9 cellular contexts compared by ENCODE assay signal in genomic region chr13:45615501-45616101, GRCh38. TPM values are rescaled to one million over a fixed set of nuclear protein-coding genes. Genes with fewer than 3 reads are reported as not detected.
DNase-seq lines count a peak whose midpoint lies in the region; ATAC-seq and TF ChIP-seq lines count a peak whose summit lies in the region.
"Had no signal": no experiment of that assay in that cellular context is flagged by ENCODE, and none has a peak within 500 bp of the region (broad histone marks: within the 10 kb centered on the region; RNA-seq: fewer than 3 reads in every experiment).

TSS of gene ERICH6B (minus strand) at chr13:45615739. CDS start at chr13:45597005, 18,734 bp downstream.

- ATAC-seq in GM18868 (IDR thresholded peaks at IDR 0.05; ENCODE audit: unreplicated experiment) = no peak

- no peak within 1 kb of the TSS for H3K9ac ChIP-seq in Karpas-422 (ENCODE audit: low read length)

- H3K36me3 Mint-ChIP-seq in CD14-positive monocyte = no peaks in the 10 kb centered on the region

- H3K4me1 Mint-ChIP-seq in CD14-positive monocyte = peaks cover 10% of the 10 kb centered on the region

- H3K36me3 ChIP-seq in Karpas-422 (ENCODE audit: insufficient read depth, low read length) = no peaks in the 10 kb centered on the region

- no peak within 1 kb of the TSS for H3K4me2 ChIP-seq in Karpas-422 (ENCODE audit: low read depth, low read length, poor library complexity, severe bottlenecking)

- intact Hi-C loops in CD14-positive monocyte (cut with micrococcal nuclease) = no loop called here

- H3K4me3 ChIP-seq in coronary artery = peak within 1 kb of the TSS; percentile 46
- H3K4me3 ChIP-seq in Karpas-422 (ENCODE audit: low read length) = no peak within 1 kb of the TSS

- TF ChIP-seq CTCF in CD14-positive monocyte (IDR thresholded peaks at IDR 0.05) (no peak), coronary artery (IDR thresholded peaks at IDR 0.05) (no peak)

- DNase-seq in CD14-positive monocyte (ENCODE audit: low spot score) (no peak), NCI-H1417 (lab: John Stamatoyannopoulos, UW) (peak; percentile 51 to 94 (median 82)), coronary artery (ENCODE audit: low spot score) (no peak), medulla oblongata (ENCODE audit: extremely low spot score) (peak; percentile 58), NK-92 (lab: John Stamatoyannopoulos, UW; ENCODE audit: unreplicated experiment) (no peak), Karpas-422 (no peak), GM19240 (ENCODE audit: insufficient read length, low spot score) (no peak)

- H3K79me2 ChIP-seq in Karpas-422 (ENCODE audit: low read length) = no peaks in the 10 kb centered on the region

- no peaks in the 10 kb centered on the region for H3K9me3 ChIP-seq in Karpas-422 (ENCODE audit: low read length)

- H3K27me3 ChIP-seq in Karpas-422 (ENCODE audit: low read length) = no peaks in the 10 kb centered on the region

- H3K9me2 ChIP-seq in Karpas-422 (replicated peaks; ENCODE audit: insufficient read depth, low read length) = no peaks in the 10 kb centered on the region

- H4K20me1 ChIP-seq in Karpas-422 (ENCODE audit: insufficient read depth, low read depth, low read length) = no peaks in the 10 kb centered on the region

- H2AFZ ChIP-seq in Karpas-422 (ENCODE audit: low read length) = no peak within 1 kb of the TSS

- peak within 1 kb of the TSS; percentile 8 to 81 for H3K4me3 Mint-ChIP-seq in CD14-positive monocyte

- H3K27ac ChIP-seq in coronary artery (no peak within 1 kb of the TSS), Karpas-422 (ENCODE audit: low read length) (no peak within 1 kb of the TSS)

- H3K27ac Mint-ChIP-seq in CD14-positive monocyte = no peak within 1 kb of the TSS
- H3K27ac Mint-ChIP-seq: naive thymus-derived CD8-positive, alpha-beta T cell had no signal

- H3K9me3 Mint-ChIP-seq in CD14-positive monocyte = peaks cover 0 to 4% (median 0%) of the 10 kb centered on the region in 7 donors

- H3K27me3 Mint-ChIP-seq in CD14-positive monocyte (ENCODE audit: low read depth in 3 of 3) = peaks cover 22 to 44% (median 26%) of the 10 kb centered on the region in 3 donors

- H3K4me1 ChIP-seq in Karpas-422 (ENCODE audit: low read length) = no peaks in the 10 kb centered on the region

RNA-seq across cellular contexts. Expression of gene ERICH6B, which starts in this region (rescaled TPM):
- polyA plus RNA-seq in CD14-positive monocyte = not detected
- total RNA-seq in Karpas-422 (2014; rRNA removed; shearing (Covaris generic); ENCODE audit: low replicate concordance) = not detected in 2 replicates
- total RNA-seq: naive thymus-derived CD8-positive, alpha-beta T cell had no signal
- polyA plus RNA-seq: naive thymus-derived CD8-positive, alpha-beta T cell had no signal

Comparison
In these comparisons a context has a peak if more than half of its experiments do, and no peak if none do; other contexts are left out.
1. DNase-seq: peak in NCI-H1417 (3 of 3) and medulla oblongata (single experiment); none in CD14-positive monocyte (single experiment), coronary artery (single experiment), NK-92 (single experiment), Karpas-422 (single experiment) and GM19240 (single experiment).